2 cellular contexts compared by ENCODE assay signal in the genomic region with DNA sequence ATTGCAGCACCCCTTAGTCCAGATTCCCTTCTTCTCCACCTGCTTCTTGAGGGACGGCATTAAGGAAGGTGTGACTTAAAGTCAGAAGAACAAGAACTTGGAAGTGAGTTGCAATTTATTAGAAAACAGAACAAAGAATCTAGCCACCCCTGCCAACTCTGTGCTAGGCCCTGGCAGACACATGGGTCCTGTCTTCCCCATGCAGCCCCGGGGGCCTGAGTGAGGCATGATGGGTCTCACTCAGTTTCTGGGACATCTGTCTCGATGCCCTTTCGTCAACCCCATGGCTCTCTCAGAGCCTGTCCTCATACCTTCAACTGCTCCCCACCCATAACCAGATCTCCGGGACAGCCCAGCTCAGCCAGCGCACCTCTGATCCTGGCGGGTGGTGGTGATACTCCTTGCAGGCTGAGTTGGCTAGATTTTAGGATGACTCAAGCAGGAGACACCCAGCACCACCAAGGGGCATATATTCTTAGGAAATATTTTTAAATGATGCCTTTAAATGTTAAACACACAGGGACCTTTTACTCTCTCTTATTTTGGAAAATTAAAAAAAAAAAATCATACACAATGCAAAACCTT.
TF ChIP-seq lines count a peak whose summit lies in the region.

No MANE protein-coding gene starts in this region.

TF ChIP-seq in A549, 52 proteins besides CTCF, POLR2A, EP300 and RAD21:
- TF ChIP-seq HOXA7 (CRISPR knock-in tag; IDR thresholded peaks at IDR 0.05), result no peak
- TF ChIP-seq ZFP36 (IDR thresholded peaks at IDR 0.05; ENCODE audit: borderline replicate concordance, partially characterized antibody), result no peak
- TF ChIP-seq RFX5 (IDR thresholded peaks at IDR 0.05), result no peak
- TF ChIP-seq JUNB (IDR thresholded peaks at IDR 0.05), result no peak
- no peak for TF ChIP-seq HEYL (CRISPR knock-in tag; IDR thresholded peaks at IDR 0.05)
- TF ChIP-seq, protein P1, sequence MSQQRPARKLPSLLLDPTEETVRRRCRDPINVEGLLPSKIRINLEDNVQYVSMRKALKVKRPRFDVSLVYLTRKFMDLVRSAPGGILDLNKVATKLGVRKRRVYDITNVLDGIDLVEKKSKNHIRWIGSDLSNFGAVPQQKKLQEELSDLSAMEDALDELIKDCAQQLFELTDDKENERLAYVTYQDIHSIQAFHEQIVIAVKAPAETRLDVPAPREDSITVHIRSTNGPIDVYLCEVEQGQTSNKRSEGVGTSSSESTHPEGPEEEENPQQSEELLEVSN (IDR thresholded peaks at IDR 0.05; ENCODE audit: borderline replicate concordance, low read depth), result no peak
- no peak for TF ChIP-seq ZC3H11A (IDR thresholded peaks at IDR 0.05)
- TF ChIP-seq NPAS2 (CRISPR knock-in tag; IDR thresholded peaks at IDR 0.05; ENCODE audit: borderline replicate concordance), result no peak
- no peak for TF ChIP-seq RARB (CRISPR knock-in tag; IDR thresholded peaks at IDR 0.05)
- TF ChIP-seq, protein P2, sequence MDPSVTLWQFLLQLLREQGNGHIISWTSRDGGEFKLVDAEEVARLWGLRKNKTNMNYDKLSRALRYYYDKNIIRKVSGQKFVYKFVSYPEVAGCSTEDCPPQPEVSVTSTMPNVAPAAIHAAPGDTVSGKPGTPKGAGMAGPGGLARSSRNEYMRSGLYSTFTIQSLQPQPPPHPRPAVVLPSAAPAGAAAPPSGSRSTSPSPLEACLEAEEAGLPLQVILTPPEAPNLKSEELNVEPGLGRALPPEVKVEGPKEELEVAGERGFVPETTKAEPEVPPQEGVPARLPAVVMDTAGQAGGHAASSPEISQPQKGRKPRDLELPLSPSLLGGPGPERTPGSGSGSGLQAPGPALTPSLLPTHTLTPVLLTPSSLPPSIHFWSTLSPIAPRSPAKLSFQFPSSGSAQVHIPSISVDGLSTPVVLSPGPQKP (IDR thresholded peaks at IDR 0.05; ENCODE audit: low read depth, low read length), result no peak
- TF ChIP-seq HDAC2 (IDR thresholded peaks at IDR 0.05), result no peak
- TF ChIP-seq FOXS1 (CRISPR knock-in tag; IDR thresholded peaks at IDR 0.05), result no peak
- no peak for TF ChIP-seq HOXB5 (CRISPR knock-in tag; IDR thresholded peaks at IDR 0.05)

TF ChIP-seq in HCT116, 20 proteins besides CTCF, POLR2A, EP300 and RAD21:
- TF ChIP-seq SP1 (IDR thresholded peaks at IDR 0.05; ENCODE audit: low read depth) (no peak), EZH2phosphoT487 (IDR thresholded peaks at IDR 0.05; ENCODE audit: borderline replicate concordance) (no peak), EZH2 (IDR thresholded peaks at IDR 0.05) (no peak), CBX3 (IDR thresholded peaks at IDR 0.05; ENCODE audit: low read depth) (no peak), YY1 (IDR thresholded peaks at IDR 0.05; ENCODE audit: extremely low read depth, insufficient replicate concordance, low read depth, low read length) (no peak), CEBPB (IDR thresholded peaks at IDR 0.05; ENCODE audit: low read depth) (no peak), ZNF274 (IDR thresholded peaks at IDR 0.05; ENCODE audit: low read depth, low read length) (no peak), EGR1 (IDR thresholded peaks at IDR 0.05; ENCODE audit: low read depth) (no peak), ZFX (IDR thresholded peaks at IDR 0.05) (no peak), ELF1 (IDR thresholded peaks at IDR 0.05; ENCODE audit: borderline replicate concordance, low read depth) (no peak), JUND (IDR thresholded peaks at IDR 0.05) (no peak), SRF (IDR thresholded peaks at IDR 0.05; ENCODE audit: low read depth) (no peak), TCF7L2 (IDR thresholded peaks at IDR 0.05; ENCODE audit: borderline replicate concordance, extremely low read depth, insufficient read depth, insufficient read length) (no peak)
- TF ChIP-seq, protein P3, sequence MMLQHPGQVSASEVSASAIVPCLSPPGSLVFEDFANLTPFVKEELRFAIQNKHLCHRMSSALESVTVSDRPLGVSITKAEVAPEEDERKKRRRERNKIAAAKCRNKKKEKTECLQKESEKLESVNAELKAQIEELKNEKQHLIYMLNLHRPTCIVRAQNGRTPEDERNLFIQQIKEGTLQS (IDR thresholded peaks at IDR 0.05), result no peak
- TF ChIP-seq, protein P4, sequence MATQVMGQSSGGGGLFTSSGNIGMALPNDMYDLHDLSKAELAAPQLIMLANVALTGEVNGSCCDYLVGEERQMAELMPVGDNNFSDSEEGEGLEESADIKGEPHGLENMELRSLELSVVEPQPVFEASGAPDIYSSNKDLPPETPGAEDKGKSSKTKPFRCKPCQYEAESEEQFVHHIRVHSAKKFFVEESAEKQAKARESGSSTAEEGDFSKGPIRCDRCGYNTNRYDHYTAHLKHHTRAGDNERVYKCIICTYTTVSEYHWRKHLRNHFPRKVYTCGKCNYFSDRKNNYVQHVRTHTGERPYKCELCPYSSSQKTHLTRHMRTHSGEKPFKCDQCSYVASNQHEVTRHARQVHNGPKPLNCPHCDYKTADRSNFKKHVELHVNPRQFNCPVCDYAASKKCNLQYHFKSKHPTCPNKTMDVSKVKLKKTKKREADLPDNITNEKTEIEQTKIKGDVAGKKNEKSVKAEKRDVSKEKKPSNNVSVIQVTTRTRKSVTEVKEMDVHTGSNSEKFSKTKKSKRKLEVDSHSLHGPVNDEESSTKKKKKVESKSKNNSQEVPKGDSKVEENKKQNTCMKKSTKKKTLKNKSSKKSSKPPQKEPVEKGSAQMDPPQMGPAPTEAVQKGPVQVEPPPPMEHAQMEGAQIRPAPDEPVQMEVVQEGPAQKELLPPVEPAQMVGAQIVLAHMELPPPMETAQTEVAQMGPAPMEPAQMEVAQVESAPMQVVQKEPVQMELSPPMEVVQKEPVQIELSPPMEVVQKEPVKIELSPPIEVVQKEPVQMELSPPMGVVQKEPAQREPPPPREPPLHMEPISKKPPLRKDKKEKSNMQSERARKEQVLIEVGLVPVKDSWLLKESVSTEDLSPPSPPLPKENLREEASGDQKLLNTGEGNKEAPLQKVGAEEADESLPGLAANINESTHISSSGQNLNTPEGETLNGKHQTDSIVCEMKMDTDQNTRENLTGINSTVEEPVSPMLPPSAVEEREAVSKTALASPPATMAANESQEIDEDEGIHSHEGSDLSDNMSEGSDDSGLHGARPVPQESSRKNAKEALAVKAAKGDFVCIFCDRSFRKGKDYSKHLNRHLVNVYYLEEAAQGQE (IDR thresholded peaks at IDR 0.05; ENCODE audit: low read depth), result no peak
